ENCODE assay signal across 1 cellular context in genomic region chr13:45367995-45368394, GRCh38.
TF ChIP-seq lines count a peak whose summit lies in the region.

No MANE protein-coding gene starts in this region.

TF ChIP-seq in GM12878, 131 proteins besides CTCF, POLR2A, EP300 and RAD21:
- TF ChIP-seq PAX5 (IDR thresholded peaks at IDR 0.05; ENCODE audit: borderline replicate concordance, low read depth, low read length) = no peak
- TF ChIP-seq CREM (IDR thresholded peaks at IDR 0.05; ENCODE audit: low read depth) = no peak
- TF ChIP-seq MTA3 (IDR thresholded peaks at IDR 0.05; ENCODE audit: borderline replicate concordance, low read length) = no peak
- TF ChIP-seq SIX5 (IDR thresholded peaks at IDR 0.05; ENCODE audit: low read depth, low read length, severe bottlenecking) = no peak
- TF ChIP-seq JUND (IDR thresholded peaks at IDR 0.05; ENCODE audit: low read depth, low read length) = no peak
- no peak for TF ChIP-seq USF1 (IDR thresholded peaks at IDR 0.05; ENCODE audit: borderline replicate concordance, extremely low read length, insufficient read depth, low read depth, low read length)
- TF ChIP-seq ZNF217 (IDR thresholded peaks at IDR 0.05) = no peak
- no peak for TF ChIP-seq ZBTB40 (IDR thresholded peaks at IDR 0.05; ENCODE audit: borderline replicate concordance)
- no peak for TF ChIP-seq MEF2B (IDR thresholded peaks at IDR 0.05; ENCODE audit: partially characterized antibody, poor library complexity, severe bottlenecking)
- TF ChIP-seq ZSCAN29 (IDR thresholded peaks at IDR 0.05) = no peak
- TF ChIP-seq EZH2 (IDR thresholded peaks at IDR 0.05; ENCODE audit: borderline replicate concordance, control insufficient read depth, low read depth, low read length) = no peak
- TF ChIP-seq PKNOX1 (IDR thresholded peaks at IDR 0.05) = no peak
- TF ChIP-seq ZBTB11 (CRISPR knock-in tag; IDR thresholded peaks at IDR 0.05) = no peak
- no peak for TF ChIP-seq TCF3 (IDR thresholded peaks at IDR 0.05; ENCODE audit: borderline replicate concordance, insufficient read depth, low read depth, low read length)
- no peak for TF ChIP-seq ATF2 (IDR thresholded peaks at IDR 0.05; ENCODE audit: low read length)
- no peak for TF ChIP-seq HDAC6 (IDR thresholded peaks at IDR 0.05; ENCODE audit: unreplicated experiment)
